In the genomic region with DNA sequence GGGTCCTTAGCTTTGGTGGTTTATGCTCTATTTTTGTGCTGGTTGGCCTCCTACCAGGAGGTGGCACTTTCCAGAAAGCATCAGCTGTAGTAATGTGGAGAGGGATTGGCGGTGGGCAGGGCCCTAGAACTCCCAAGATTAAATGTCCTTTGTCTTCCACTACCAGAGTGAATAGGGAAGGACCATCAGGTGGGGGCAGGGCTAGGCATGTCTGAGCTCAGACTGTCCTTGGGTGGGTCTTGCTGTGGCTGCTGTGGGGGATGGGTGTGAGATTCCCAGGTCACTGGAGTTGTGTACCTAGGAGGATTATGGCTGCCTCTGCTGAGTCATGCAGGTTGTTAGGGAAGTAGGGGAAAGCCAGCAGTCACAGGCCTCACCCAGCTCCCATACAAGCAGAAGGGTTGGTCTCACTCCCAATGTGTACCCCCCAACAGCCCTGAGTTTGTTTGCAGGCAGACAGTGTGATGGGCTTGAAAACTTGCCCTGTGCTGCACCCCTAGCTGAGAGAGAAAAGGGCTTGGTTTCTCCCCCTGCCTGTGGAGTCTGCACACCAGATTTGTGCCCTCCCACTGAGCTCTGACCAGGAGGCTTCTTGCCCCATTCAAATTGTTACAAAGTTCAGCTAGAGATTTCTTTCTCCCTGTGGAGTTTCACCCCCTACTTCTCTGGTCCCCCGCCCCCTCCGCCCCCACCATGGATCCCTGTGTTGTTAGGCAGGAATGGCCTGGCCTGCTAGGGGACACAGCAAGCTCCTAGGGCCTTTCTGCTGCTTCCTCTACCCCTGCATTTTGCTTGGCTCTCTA, we compare ENCODE assay signal across 8 cellular contexts.
DNase-seq lines count a peak whose midpoint lies in the region; ATAC-seq, FAIRE-seq and TF ChIP-seq lines count a peak whose summit lies in the region.
"Not testable (repeated sequence)": the region's sequence is repeated elsewhere in the genome, so short reads cannot be mapped to it uniquely, and the experiment has no call there.

No MANE protein-coding gene starts in this region.

- CTCF ChIA-PET in RWPE1 (lab: Yijun Ruan, JAX) = interaction anchor here (0.6 kb wide), 1 partner anchor 31 kb away, joined by 3 read pairs; no protein-coding TSS in a partner anchor

- not testable (repeated sequence) for FAIRE-seq in bronchial epithelial cell (lab: Jason Lieb, UNC)

- H3K27ac ChIP-seq in HUES64 (ENCODE audit: low read depth, low read length) (peak overlapping the region; percentile 71; the same call in 1 of the 2 replicates), RWPE1 (peak overlapping the region; percentile 58), transverse colon (peak overlapping the region in 1 of 4 donors; percentile 13)

- H3K4me1 ChIP-seq in HUES64 (ENCODE audit: insufficient read depth, low read length); neuron (ENCODE audit: insufficient read depth, low read length); transverse colon: not testable (repeated sequence)

- intact Hi-C loops in transverse colon (cut with DNase I; ENCODE audit: low total_unique reads) = not testable (repeated sequence)

- not testable (repeated sequence) for H3K9ac ChIP-seq in HUES64 (ENCODE audit: low read depth, low read length)

- POLR2A ChIA-PET in RWPE1 (lab: Yijun Ruan, JAX; ENCODE audit: low non-redundant PET) = not testable (repeated sequence)

- not testable (repeated sequence) for H3K9me3 ChIP-seq in HUES64 (ENCODE audit: insufficient read depth, low read depth, low read length); neuron (ENCODE audit: low read length); transverse colon

- in situ Hi-C loops in transverse colon (cut with MboI; ENCODE audit: low pct_ligation_motif_present in 1 of 4, low pct_unique_long_range_greater_than_20kb in 1 of 4, low sequenced_read_pairs in 3 of 4) = not testable (repeated sequence)

- H3K36me3 ChIP-seq in HUES64 (ENCODE audit: insufficient read depth, low read length); bronchial epithelial cell (ENCODE audit: control insufficient read depth, insufficient read depth, low read length); neuron (ENCODE audit: insufficient read depth, low read length); transverse colon: not testable (repeated sequence)

- TF ChIP-seq POLR2A in transverse colon (IDR thresholded peaks at IDR 0.05) = not testable (repeated sequence)

- H3K4me3 ChIP-seq in HUES64 (ENCODE audit: low read length); bronchial epithelial cell (ENCODE audit: low read depth, low read length); neuron (ENCODE audit: low read length); transverse colon: not testable (repeated sequence)

- WGBS in HUES64 = 80% methylated on average over 3 of the region's 3 CpGs
- 81% methylated on average over 3 of the region's 3 CpGs; no CpG with 5 or more reads in 1 of the 2 donors for WGBS in transverse colon (ENCODE audit: low coverage in 1 of 2), 2 donors

- not testable (repeated sequence) for TF ChIP-seq EP300 in transverse colon (IDR thresholded peaks at IDR 0.05; ENCODE audit: low read depth)

- H2AFZ ChIP-seq in neuron (ENCODE audit: low read depth, low read length) = peak overlapping the region; percentile 10

- peak; percentile 57 for ATAC-seq in left lobe of liver

- not testable (repeated sequence) for H3K27me3 ChIP-seq in HUES64 (ENCODE audit: insufficient read depth, low read length); bronchial epithelial cell (ENCODE audit: control insufficient read depth, insufficient read depth, low read length); neuron (ENCODE audit: insufficient read depth, low read length); transverse colon

- TF ChIP-seq CTCF in RWPE1 (conservative IDR thresholded peaks at IDR 0.05; ENCODE audit: low read depth); bronchial epithelial cell (IDR thresholded peaks at IDR 0.05; ENCODE audit: insufficient read depth, low read length, severe bottlenecking); transverse colon (IDR thresholded peaks at IDR 0.05): not testable (repeated sequence)

- DNase-seq in ELF-1 (ENCODE audit: low read depth, low spot score) (peak; percentile 64), bronchial epithelial cell (ENCODE audit: low read depth) (peak; percentile 46), fibroblast of gingiva (ENCODE audit: low read depth) (peak; percentile 22), transverse colon (peak; percentile 73)
- not testable (repeated sequence) for DNase-seq in RWPE1 (ENCODE audit: low spot score); left lobe of liver (ENCODE audit: low spot score)
